ENCODE assay signal across 28 cellular contexts in genomic region chrX:8692886-8693285, GRCh38. TPM values are rescaled to one million over a fixed set of nuclear protein-coding genes. Genes with fewer than 3 reads are reported as not detected.
A peak's percentile ranks its signal among the peaks of the same experiment; 100 is the strongest.
DNase-seq lines count a peak whose midpoint lies in the region; FAIRE-seq and TF ChIP-seq lines count a peak whose summit lies in the region.
"Had no signal": no experiment of that assay in that cellular context is flagged by ENCODE, and none has a peak within 500 bp of the region (broad histone marks: within the 10 kb centered on the region; RNA-seq: fewer than 3 reads in every experiment).

No MANE protein-coding gene starts in this region.

- no peaks in the 10 kb centered on the region for H3K9me3 Mint-ChIP-seq in neural crest cell
- H3K9me3 Mint-ChIP-seq: CD4-positive, alpha-beta T cell had no signal

- H3K27me3 Mint-ChIP-seq in neural crest cell (ENCODE audit: low read depth) = no peaks in the 10 kb centered on the region
- H3K27me3 Mint-ChIP-seq: CD4-positive, alpha-beta T cell had no signal

- DNase-seq in ELR (ENCODE audit: low read depth) (peak; percentile 48), NCI-H226 (peak; percentile 28), bronchial epithelial cell (ENCODE audit: low read depth) (peak; percentile 1), neural crest cell (ENCODE audit: low read depth, low spot score) (no peak), anterior cingulate cortex (lab: John Stamatoyannopoulos, UW) (no peak), Kasumi-1 (lab: John Stamatoyannopoulos, UW) (no peak), epidermal melanocyte (ENCODE audit: insufficient read length, low spot score) (no peak), iPS-NIHi7 (ENCODE audit: extremely low spot score) (no peak)
- DNase-seq: AML-193; CD4-positive, alpha-beta T cell; COR-L47; DMS53; GF-D8; NCI-H1105; NCI-H1436 treated with DMSO at 0.1 percent for 48 hours; NCI-H187 treated with DMSO at 0.1 percent for 48 hours; NCI-H446 treated with DMSO at 0.1 percent for 48 hours; NCI-H526; NCI-H82; NK-92 treated with Interleukin-12 subunit alpha and Interleukin-12 subunit beta, amount 100 ng/mL, for 24 hours; Right ventricle myocardium superior; RPMI8226 had no signal

- H3K36me3 Mint-ChIP-seq in neural crest cell (ENCODE audit: low read depth) = peaks cover 6% of the 10 kb centered on the region

- no peak for FAIRE-seq in bronchial epithelial cell (lab: Jason Lieb, UNC)
- FAIRE-seq: A204.1, GM12891, H1 had no signal

- no peaks in the 10 kb centered on the region for H3K27me3 ChIP-seq in bronchial epithelial cell (ENCODE audit: control insufficient read depth, insufficient read depth, low read length)
- H3K27me3 ChIP-seq: SJSA1 had no signal

- H3K36me3 ChIP-seq in bronchial epithelial cell (ENCODE audit: control insufficient read depth, insufficient read depth, low read length) = no peaks in the 10 kb centered on the region
- H3K36me3 ChIP-seq: BLaER1 treated with 17β-estradiol and CSF1 and Interleukin-3, amounts not matched to agents 10 nM and 100 nM; SJSA1 had no signal

- peak overlapping the region; percentile 39 for H3K27ac Mint-ChIP-seq in neural crest cell (ENCODE audit: unreplicated experiment)
- H3K27ac Mint-ChIP-seq: CD4-positive, alpha-beta T cell had no signal

- no peak overlapping the region for H3K4me3 ChIP-seq in bronchial epithelial cell (ENCODE audit: low read depth, low read length)
- H3K4me3 ChIP-seq: BLaER1 treated with 17β-estradiol and CSF1 and Interleukin-3, amounts not matched to agents 10 nM and 100 nM; SJSA1 had no signal

- H3K4me1 Mint-ChIP-seq in neural crest cell = peaks cover 30% of the 10 kb centered on the region

- TF ChIP-seq CTCF in bronchial epithelial cell (IDR thresholded peaks at IDR 0.05; ENCODE audit: insufficient read depth, low read length, severe bottlenecking) = no peak
- no peak for TF ChIP-seq CTCF in neural crest cell (conservative IDR thresholded peaks at IDR 0.05)

- H3K4me3 Mint-ChIP-seq in neural crest cell = no peak overlapping the region
- H3K4me3 Mint-ChIP-seq: CD4-positive, alpha-beta T cell had no signal

RNA-seq across cellular contexts. Expression of gene ANOS1, which starts 39.1 kb away (rescaled TPM):
- total RNA-seq in bronchial epithelial cell (0.26 and 0.38 TPM in 2 replicates), neural crest cell (18.1 and 18.8 TPM in 2 replicates)
- total RNA-seq: CD4-positive, alpha-beta T cell; Daoy had no signal

Comparison
In these comparisons a context has a peak if more than half of its experiments do, and no peak if none do; other contexts are left out.
1. DNase-seq: peak in ELR (single experiment), NCI-H226 (single experiment) and bronchial epithelial cell (single experiment); none in neural crest cell (single experiment), anterior cingulate cortex (0 of 58), Kasumi-1 (0 of 2), epidermal melanocyte (single experiment) and iPS-NIHi7 (single experiment).
2. RNA of gene ANOS1, which starts 39.1 kb away (total RNA-seq): 18.1 to 18.8 TPM in neural crest cell; 0.26 to 0.38 TPM in bronchial epithelial cell; every median in the first group is over 10 times any median in the second.